ENCODE assay signal across 8 cellular contexts in genomic region chr9:124939944-124940343, GRCh38. TPM values are rescaled to one million over a fixed set of nuclear protein-coding genes. Genes with fewer than 3 reads are reported as not detected.
A peak's percentile ranks its signal among the peaks of the same experiment; 100 is the strongest.
DNase-seq lines count a peak whose midpoint lies in the region; ATAC-seq, FAIRE-seq and TF ChIP-seq lines count a peak whose summit lies in the region.

No MANE protein-coding gene starts in this region.

- peak; percentile 61 for FAIRE-seq in H54 (lab: Jason Lieb, UNC)

- H3K9me3 ChIP-seq in skeletal muscle satellite cell (replicated peaks; ENCODE audit: low read length) = no peaks in the 10 kb centered on the region

- no peaks in the 10 kb centered on the region for H3K36me3 Mint-ChIP-seq in glutamatergic neuron (ENCODE audit: unreplicated experiment)

- peaks cover 12% of the 10 kb centered on the region for H3K36me3 ChIP-seq in skeletal muscle satellite cell (ENCODE audit: insufficient read depth, low read length)

- no peak for ATAC-seq in left lobe of liver

- no peak for TF ChIP-seq POLR2A in H54 (IDR thresholded peaks at IDR 0.05; ENCODE audit: low read depth, low read length)

- peaks cover 17% of the 10 kb centered on the region for H3K4me1 ChIP-seq in skeletal muscle satellite cell (ENCODE audit: control insufficient read depth, insufficient read depth, low read length)

- DNase-seq in H54 (ENCODE audit: insufficient read length, low spot score) = no peak
- no peak for DNase-seq in glutamatergic neuron
- DNase-seq in RKO (ENCODE audit: low spot score) = no peak
- no peak for DNase-seq in KG1 (lab: John Stamatoyannopoulos, UW)
- no peak for DNase-seq in NCI-H1417 treated with DMSO at 0.1 percent for 48 hours (lab: John Stamatoyannopoulos, UW)
- DNase-seq in left lobe of liver (ENCODE audit: low spot score) = no peak

- H3K27me3 ChIP-seq in skeletal muscle satellite cell (ENCODE audit: control insufficient read depth, insufficient read depth, low read length) = no peaks in the 10 kb centered on the region

- peaks cover 4% of the 10 kb centered on the region for H3K27me3 Mint-ChIP-seq in glutamatergic neuron (ENCODE audit: unreplicated experiment)

- no peak for TF ChIP-seq CTCF in WI38 (IDR thresholded peaks at IDR 0.05; ENCODE audit: low read depth, low read length)
- no peak for TF ChIP-seq CTCF in glutamatergic neuron (IDR thresholded peaks at IDR 0.05; ENCODE audit: partially characterized antibody, unreplicated experiment)

- peak overlapping the region; percentile 100 for H3K4me2 ChIP-seq in skeletal muscle satellite cell (ENCODE audit: low read length)

- no peaks in the 10 kb centered on the region for H3K9me3 Mint-ChIP-seq in glutamatergic neuron (ENCODE audit: unreplicated experiment)

- H3K4me3 ChIP-seq in WI38 (ENCODE audit: low read depth, low read length) (peak overlapping the region; percentile 88), skeletal muscle satellite cell (ENCODE audit: low read length) (peak overlapping the region; percentile 94)

- H3K4me3 Mint-ChIP-seq in glutamatergic neuron (ENCODE audit: unreplicated experiment) = peak overlapping the region; percentile 86

- H3K27ac Mint-ChIP-seq in glutamatergic neuron (ENCODE audit: unreplicated experiment) = peak overlapping the region; percentile 59

- peaks cover 5% of the 10 kb centered on the region for H3K4me1 Mint-ChIP-seq in glutamatergic neuron (ENCODE audit: low read depth, unreplicated experiment)

- peak overlapping the region; percentile 96 for H3K9ac ChIP-seq in skeletal muscle satellite cell (ENCODE audit: low read depth, low read length)

RNA-seq across cellular contexts. Expression of gene GOLGA1, which starts 0.9 kb away (rescaled TPM):
- total RNA-seq in glutamatergic neuron (ENCODE audit: unreplicated experiment) = 18.3 TPM
- total RNA-seq in skeletal muscle satellite cell (2012; rRNA removed) = 9.4 and 10.4 TPM in 2 replicates
- 12.6 TPM for total RNA-seq in left lobe of liver
